In the genomic region with DNA sequence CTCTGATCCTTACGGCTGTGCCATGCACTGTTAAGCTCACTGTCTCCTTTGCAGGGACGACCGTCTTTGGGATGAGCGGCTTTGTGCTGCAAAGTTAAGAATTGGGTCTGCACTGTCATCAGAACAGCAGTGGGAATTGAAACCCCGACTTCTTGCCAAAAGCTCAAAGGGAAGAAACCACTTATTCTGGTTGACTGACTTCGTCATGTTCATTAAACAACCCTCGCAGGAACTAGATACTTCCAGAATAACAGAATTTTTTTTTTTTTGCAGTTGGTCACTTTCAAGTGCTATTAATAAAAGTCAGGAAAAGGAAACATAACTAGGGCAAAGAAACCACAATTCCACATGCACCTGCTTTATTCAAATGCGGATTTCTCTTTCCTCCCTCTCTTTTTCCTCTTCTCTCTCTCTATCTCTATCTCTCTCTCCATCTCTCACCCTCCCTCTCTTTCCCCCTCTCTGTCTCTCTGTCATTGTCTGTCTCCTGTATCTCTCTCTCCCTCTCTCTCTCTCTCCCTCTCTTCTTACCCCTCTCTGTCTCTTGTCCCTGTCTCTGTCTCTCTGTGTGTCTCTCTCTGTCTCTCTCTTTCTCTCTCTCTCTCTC, we compare ENCODE assay signal across 10 cellular contexts. TPM values are rescaled to one million over a fixed set of nuclear protein-coding genes. Genes with fewer than 3 reads are reported as not detected.
DNase-seq lines count a peak whose midpoint lies in the region; ATAC-seq, FAIRE-seq and TF ChIP-seq lines count a peak whose summit lies in the region.
"Had no signal": no experiment of that assay in that cellular context is flagged by ENCODE, and none has a peak within 500 bp of the region (broad histone marks: within the 10 kb centered on the region; RNA-seq: fewer than 3 reads in every experiment).

No MANE protein-coding gene starts in this region.

- H3K4me3 Mint-ChIP-seq in GM23338 = no peak overlapping the region
- H3K4me3 Mint-ChIP-seq: activated naive CD4-positive, alpha-beta T cell treated with anti-CD3 and anti-CD28 coated beads, Interleukin-2, amount 50 U/mL, for 24 hours had no signal

- H3K36me3 Mint-ChIP-seq in GM23338 (ENCODE audit: low read depth) = peaks cover 15% of the 10 kb centered on the region; the same call in 1 of the 3 replicates
- H3K36me3 Mint-ChIP-seq: activated naive CD4-positive, alpha-beta T cell treated with anti-CD3 and anti-CD28 coated beads, Interleukin-2, amount 50 U/mL, for 24 hours had no signal

- H3K36me3 ChIP-seq in GM12878 (ENCODE audit: control insufficient read depth in 2 of 2, insufficient read depth in 2 of 2, low read length in 1 of 2) (no peaks in the 10 kb centered on the region), GM23338 (ENCODE audit: insufficient read depth) (no peaks in the 10 kb centered on the region)

- no peak overlapping the region for H3K27ac Mint-ChIP-seq in GM23338
- H3K27ac Mint-ChIP-seq: activated naive CD4-positive, alpha-beta T cell treated with anti-CD3 and anti-CD28 coated beads, Interleukin-2, amount 50 U/mL, for 24 hours had no signal

- RAD21 ChIA-PET in GM12878 (lab: Charles Lee; ENCODE audit: unreplicated experiment) = interaction anchor here (0.7 to 2.2 kb wide), 9 partner anchors 10 to 74 kb away, joined by 3 to 20 read pairs (median 4); no protein-coding TSS in a partner anchor

- H2AFZ ChIP-seq in GM12878 (ENCODE audit: control insufficient read depth, low read depth, low read length) (peak overlapping the region; percentile 6; the same call in 1 of the 2 replicates), GM23338 (no peak overlapping the region)

- intact Hi-C loops in GM12878 (cut with micrococcal nuclease; ENCODE audit: unreplicated experiment) = loop anchor here (1.0 kb wide), 2 partner anchors 11 to 31 kb away; no protein-coding TSS in a partner anchor

- SMC1A ChIA-PET in GM12878 (lab: Charles Lee; ENCODE audit: uncharacterized antibody, unreplicated experiment) = interaction anchor here (0.8 to 2.8 kb wide), 10 partner anchors 10 to 94 kb away, joined by 3 to 47 read pairs (median 6); partner anchors contain the start of gene SLC15A4

- no peaks in the 10 kb centered on the region for H3F3A ChIP-seq in GM23338 (replicated peaks; ENCODE audit: low read depth)

- 1% methylated on average over 8 of the region's 8 CpGs for whole genome bisulfite sequencing in GM12878 (ENCODE audit: insufficient coverage, insufficient replicate concordance, low lambda C conversion rate, missing lambda C conversion rate)

- H3K9ac ChIP-seq in GM12878 (ENCODE audit: control insufficient read depth, insufficient read depth, low read length) = no peak overlapping the region

- H3K9me3 ChIP-seq in GM12878 (replicated peaks; ENCODE audit: control insufficient read depth, insufficient read depth, low read length) = peaks cover 2% of the 10 kb centered on the region; the same call in 1 of the 3 replicates

- peaks cover 7% of the 10 kb centered on the region; the same call in 2 of the 3 replicates for H3K4me1 Mint-ChIP-seq in GM23338
- H3K4me1 Mint-ChIP-seq: activated naive CD4-positive, alpha-beta T cell treated with anti-CD3 and anti-CD28 coated beads, Interleukin-2, amount 50 U/mL, for 24 hours had no signal

- no peak for TF ChIP-seq RAD21 in GM12878 (IDR thresholded peaks at IDR 0.05; ENCODE audit: insufficient read depth, low read depth, low read length)

- DNase-seq in GM12878 (ENCODE audit: low read depth, low spot score) (no peak), foreskin melanocyte (no peak), kidney glomerular epithelial cell (lab: John Stamatoyannopoulos, UW) (no peak), cerebellar nuclear complex (lab: John Stamatoyannopoulos, UW) (no peak), GM23338 (ENCODE audit: low spot score) (no peak)
- DNase-seq: mesenchymal stem cell had no signal

- TF ChIP-seq CTCF in GM12878 (IDR thresholded peaks at IDR 0.05 in 2 of 3, conservative IDR thresholded peaks at IDR 0.05 in 1 of 3; ENCODE audit: control insufficient read depth in 2 of 3, extremely low read depth in 1 of 3, insufficient read depth in 1 of 3, low read depth in 3 of 3, low read length in 3 of 3) = no peak
- TF ChIP-seq CTCF in GM23338 (conservative IDR thresholded peaks at IDR 0.05; ENCODE audit: low read depth in 2 of 2) = no peak

- H3K79me2 ChIP-seq in GM12878 (ENCODE audit: control insufficient read depth, insufficient read depth, low read length) (no peaks in the 10 kb centered on the region), GM23338 (replicated peaks; ENCODE audit: insufficient read depth) (no peaks in the 10 kb centered on the region)

- ATAC-seq in GM18505 (IDR thresholded peaks at IDR 0.05; ENCODE audit: unreplicated experiment) (peak; percentile 76), GM21367 (IDR thresholded peaks at IDR 0.05; ENCODE audit: unreplicated experiment) (peak; percentile 75), HG03139 (IDR thresholded peaks at IDR 0.05; ENCODE audit: unreplicated experiment) (peak; percentile 68), GM12878 (peak; percentile 85), GM23338 (no peak)

- TF ChIP-seq POLR2A in GM18505 (IDR thresholded peaks at IDR 0.05; ENCODE audit: borderline replicate concordance, extremely low read depth, insufficient read depth, insufficient read length) (no peak), GM12878 (IDR thresholded peaks at IDR 0.05; ENCODE audit: low read depth, low read length) (no peak)

- H3K9me2 ChIP-seq in GM23338 (ENCODE audit: insufficient read depth) = no peaks in the 10 kb centered on the region

- CTCF ChIA-PET in GM12878 (lab: Yijun Ruan, JAX) = interaction anchor here (1.0 to 1.5 kb wide), 2 partner anchors 10 to 16 kb away, joined by 3 to 4 read pairs; no protein-coding TSS in a partner anchor

- H3K27me3 Mint-ChIP-seq in GM23338 (ENCODE audit: insufficient read depth, low read depth, poor library complexity) = peaks cover 9% of the 10 kb centered on the region

- POLR2A ChIA-PET in GM12878 (lab: Charles Lee) = interaction anchor here (0.6 to 2.2 kb wide), 8 partner anchors 10 to 45 kb away, joined by 3 to 20 read pairs (median 6); partner anchors contain the start of gene SLC15A4

- H3K4me3 ChIP-seq in GM12878 (no peak overlapping the region), GM23338 (no peak overlapping the region)

- peak overlapping the region; percentile 50 for H3K27ac ChIP-seq in GM12878 (ENCODE audit: control insufficient read depth, insufficient read depth)
- H3K27ac ChIP-seq in GM23338 (ENCODE audit: low read depth) = no peak overlapping the region

- H3K27me3 ChIP-seq in GM12878 (replicated peaks in 1 of 2; ENCODE audit: control insufficient read depth in 2 of 2, insufficient read depth in 2 of 2, low read length in 1 of 2) (no peaks in the 10 kb centered on the region), GM23338 (ENCODE audit: insufficient read depth) (no peaks in the 10 kb centered on the region)

- peaks cover 32% of the 10 kb centered on the region for H3K4me1 ChIP-seq in GM12878 (ENCODE audit: control insufficient read depth, insufficient read depth, low read length)
- H3K4me1 ChIP-seq in GM23338 (ENCODE audit: insufficient read depth) = peaks cover 6% of the 10 kb centered on the region; the same call in 1 of the 2 replicates

- peak; percentile 89 to 97 for TF ChIP-seq EP300 in GM12878 (IDR thresholded peaks at IDR 0.05; ENCODE audit: borderline replicate concordance in 1 of 2, control insufficient read depth in 1 of 2, low read depth in 2 of 2, low read length in 2 of 2)

- H4K20me1 ChIP-seq in GM12878 (ENCODE audit: control insufficient read depth, insufficient read depth) = no peaks in the 10 kb centered on the region
- H4K20me1 ChIP-seq in GM23338 (replicated peaks; ENCODE audit: insufficient read depth) = no peaks in the 10 kb centered on the region

- peak; percentile 73 for FAIRE-seq in GM12878 (lab: Jason Lieb, UNC)

- H3K9me3 Mint-ChIP-seq in GM23338 = peaks cover 66% of the 10 kb centered on the region
- H3K9me3 Mint-ChIP-seq: activated naive CD4-positive, alpha-beta T cell treated with anti-CD3 and anti-CD28 coated beads, Interleukin-2, amount 50 U/mL, for 24 hours had no signal

- BruUV-seq in GM12878 (replicated peaks; lab: Mats Ljungman, UMichigan) = no TSS peak

- H3K4me2 ChIP-seq in GM12878 (ENCODE audit: control insufficient read depth, insufficient read depth) (peak overlapping the region; percentile 81), GM23338 (no peak overlapping the region)

- in situ Hi-C loops in GM12878 (cut with MboI) = no loop called here

RNA-seq across cellular contexts. Expression of gene GLT1D1, which starts 12.3 kb away (rescaled TPM):
- total RNA-seq in GM12878 (2013; cell fraction: nucleolus; rRNA removed) = 21.7 and 24.4 TPM in 2 replicates
- total RNA-seq in GM12878 (2014; rRNA removed) (2.4 and 2.5 TPM in 2 replicates), GM12878 (2014; rRNA removed; fragmentation: Illumina TruSeq; extraction: Trizol) (2.6 and 3.0 TPM in 2 replicates), GM12878 (2021) (4.1 and 4.2 TPM in 2 replicates)
- polyA plus RNA-seq in GM12878 (2011; ENCODE audit: low read depth) = 2.3 TPM
- polyA plus RNA-seq in GM12878 (2011; rRNA removed) (62.8 and 71.4 TPM in 2 replicates), GM12878 (2014; fragmentation: Illumina TruSeq; extraction: Trizol) (3.2 and 3.7 TPM in 2 replicates), GM12878 (2014; fragmentation: Nextera tagmentation; extraction: Ambion mirVana) (under 1 TPM; 0.42 to 0.53 TPM), GM12878 (2014; rRNA removed) (3.0 TPM in 2 replicates), GM12878 (2016; fragmentation: Nextera tagmentation; extraction: Ambion mirVana) (1 to 10 TPM; 1.7 to 3.8 TPM), GM23338 (2016; fragmentation: Nextera tagmentation; extraction: Ambion mirVana) (1.4 and 1.9 TPM in 2 replicates)
- 59.7 and 62.9 TPM in 2 replicates for polyA plus RNA-seq in GM12878 (2011; cell fraction: cytosol; rRNA removed)
- 37.7 and 42.3 TPM in 2 replicates for polyA plus RNA-seq in GM12878 (2011; cell fraction: nucleus; rRNA removed)
- polyA plus RNA-seq in GM12878 (2012) = 5.0 and 5.5 TPM in 2 replicates
- polyA minus RNA-seq in GM12878 (2011; rRNA and poly(A)+ RNA removed) = 61.7 and 63.7 TPM in 2 replicates
- 23.4 and 23.9 TPM in 2 replicates for polyA minus RNA-seq in GM12878 (2011; cell fraction: cytosol; rRNA and poly(A)+ RNA removed)
- polyA minus RNA-seq in GM12878 (2011; cell fraction: nucleus; rRNA and poly(A)+ RNA removed) = 12.7 and 17.6 TPM in 2 replicates
- total RNA-seq in GM23338 (2014; rRNA removed; shearing (Covaris generic)) = 4.4 and 5.9 TPM in 2 replicates

RNA-seq across cellular contexts. Expression of gene SLC15A4, which starts 17.2 kb away (rescaled TPM):
- 830 and 863 TPM in 2 replicates for total RNA-seq in GM12878 (2013; cell fraction: nucleolus; rRNA removed)
- 46.0 and 49.5 TPM in 2 replicates for total RNA-seq in GM12878 (2014; rRNA removed)
- 36.8 and 37.5 TPM in 2 replicates for total RNA-seq in GM12878 (2014; rRNA removed; fragmentation: Illumina TruSeq; extraction: Trizol)
- 40.3 and 44.5 TPM in 2 replicates for total RNA-seq in GM12878 (2021)
- 45.1 TPM for polyA plus RNA-seq in GM12878 (2011; ENCODE audit: low read depth)
- 256 and 257 TPM in 2 replicates for polyA plus RNA-seq in GM12878 (2011; rRNA removed)
- 161 and 187 TPM in 2 replicates for polyA plus RNA-seq in GM12878 (2011; cell fraction: cytosol; rRNA removed)
- polyA plus RNA-seq in GM12878 (2011; cell fraction: nucleus; rRNA removed) = 216 and 284 TPM in 2 replicates
- polyA plus RNA-seq in GM12878 (2012) = 58.1 and 84.6 TPM in 2 replicates
- polyA plus RNA-seq in GM12878 (2014; fragmentation: Illumina TruSeq; extraction: Trizol) = 36.4 and 44.8 TPM in 2 replicates
- polyA plus RNA-seq in GM12878 (2014; fragmentation: Nextera tagmentation; extraction: Ambion mirVana) = 10 to 100 TPM; 17.6 to 24.7 TPM
- polyA plus RNA-seq in GM12878 (2014; rRNA removed) = 36.8 and 41.6 TPM in 2 replicates
- 10 to 100 TPM; 12.7 to 15.1 TPM for polyA plus RNA-seq in GM12878 (2016; fragmentation: Nextera tagmentation; extraction: Ambion mirVana)
- 315 and 350 TPM in 2 replicates for polyA minus RNA-seq in GM12878 (2011; rRNA and poly(A)+ RNA removed)
- polyA minus RNA-seq in GM12878 (2011; cell fraction: cytosol; rRNA and poly(A)+ RNA removed) = 107 and 115 TPM in 2 replicates
- polyA minus RNA-seq in GM12878 (2011; cell fraction: nucleus; rRNA and poly(A)+ RNA removed) = 222 and 331 TPM in 2 replicates
- total RNA-seq in GM23338 (2014; rRNA removed; shearing (Covaris generic)) = 27.1 and 30.3 TPM in 2 replicates
- polyA plus RNA-seq in GM23338 (2016; fragmentation: Nextera tagmentation; extraction: Ambion mirVana) = 6.7 and 7.7 TPM in 2 replicates
